20 cellular contexts compared by ENCODE assay signal in the genomic region with DNA sequence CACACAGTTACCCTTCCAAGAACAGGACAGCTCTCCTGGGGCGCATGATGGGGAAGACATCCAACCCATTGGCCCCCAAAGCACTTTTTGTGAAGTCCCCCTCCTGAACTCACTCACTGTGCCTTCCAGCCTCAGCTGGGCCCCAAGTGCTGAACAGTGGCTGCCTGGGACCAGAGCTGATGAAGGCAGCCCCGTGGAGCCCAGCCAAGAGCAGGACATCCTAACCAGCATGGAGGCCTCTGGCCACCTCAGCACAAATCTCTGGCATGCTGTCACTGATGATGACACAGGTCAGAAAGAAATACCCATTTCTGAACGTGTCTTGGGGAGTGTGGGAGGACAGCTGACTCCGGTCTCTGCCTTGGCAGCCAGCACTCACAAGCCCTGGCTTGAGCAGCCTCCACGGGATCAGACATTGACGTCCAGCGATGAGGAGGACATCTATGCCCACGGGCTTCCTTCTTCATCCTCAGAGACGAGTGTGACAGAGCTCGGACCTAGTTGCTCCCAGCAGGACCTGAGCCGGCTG.
"Had no signal": no experiment of that assay in that cellular context is flagged by ENCODE, and none has a peak within 500 bp of the region (broad histone marks: within the 10 kb centered on the region; RNA-seq: fewer than 3 reads in every experiment).

No MANE protein-coding gene starts in this region.

- ATAC-seq: activated CD4-positive, CD25-positive, alpha-beta regulatory T cell treated with anti-CD3 and anti-CD28 coated beads, Interleukin-2, amount 50 U/mL, for 24 hours; activated CD8-positive, alpha-beta T cell treated with anti-CD3 and anti-CD28 coated beads for 36 hours; activated T-cell treated with anti-CD3 and anti-CD28 coated beads, Interleukin-2, amount 50 U/mL, for 72 hours; K562; PC-3 had no signal

- H3K36me3 Mint-ChIP-seq: activated naive CD4-positive, alpha-beta T cell treated with anti-CD3 and anti-CD28 coated beads, Interleukin-2, amount 10 ng/mL, durations not matched to agents 7 days and 5 days; activated naive CD8-positive, alpha-beta T cell treated with anti-CD3 and anti-CD28 coated beads for 36 hours had no signal

- H3K4me3 Mint-ChIP-seq: activated CD8-positive, alpha-beta T cell treated with anti-CD3 and anti-CD28 coated beads for 36 hours; activated naive CD4-positive, alpha-beta T cell treated with anti-CD3 and anti-CD28 coated beads, Interleukin-2, amount 10 ng/mL, durations not matched to agents 7 days and 5 days; activated naive CD8-positive, alpha-beta T cell treated with anti-CD3 and anti-CD28 coated beads for 36 hours; activated T-cell treated with anti-CD3 and anti-CD28 coated beads, Interleukin-2, amount 50 U/mL, for 72 hours; T-helper 1 cell treated with Interleukin-12 subunit alpha and Interleukin-12 subunit beta and Interleukin-4 antibody, amounts not matched to agents 30 μg/mL and 1 μg/mL, for 36 hours had no signal

- H3K27ac Mint-ChIP-seq: activated CD8-positive, alpha-beta T cell treated with anti-CD3 and anti-CD28 coated beads for 36 hours; activated naive CD4-positive, alpha-beta T cell treated with anti-CD3 and anti-CD28 coated beads, Interleukin-2, amount 10 ng/mL, durations not matched to agents 7 days and 5 days; activated naive CD8-positive, alpha-beta T cell treated with anti-CD3 and anti-CD28 coated beads for 36 hours; activated T-cell treated with anti-CD3 and anti-CD28 coated beads, Interleukin-2, amount 50 U/mL, for 72 hours; activated T-helper 2 cell treated with anti-CD3 and anti-CD28 coated beads, Interferon-gamma antibody, Interleukin-2, Interleukin-4, amounts not matched to agents 10 μg/mL and 5 μg/mL and 100 μg/mL, durations not matched to agents 14 hours and 24 hours and 36 hours; T-helper 1 cell treated with Interleukin-12 subunit alpha and Interleukin-12 subunit beta and Interleukin-4 antibody, amounts not matched to agents 30 μg/mL and 1 μg/mL, for 36 hours had no signal

- H3K27ac ChIP-seq: brain microvascular endothelial cell had no signal

- DNase-seq: activated CD4-positive, alpha-beta T cell treated with anti-CD3 and anti-CD28 coated beads for 4 hours; activated CD8-positive, alpha-beta memory T cell treated with anti-CD3 and anti-CD28 coated beads, Interleukin-2, amount 50 U/mL, for 4 hours; activated CD8-positive, alpha-beta T cell treated with anti-CD3 and anti-CD28 coated beads for 36 hours; activated gamma-delta T cell treated with Interleukin-2 at 50 U/mL for 16 hours; activated naive CD4-positive, alpha-beta T cell treated with anti-CD3 and anti-CD28 coated beads, Interleukin-2, amount 10 ng/mL, durations not matched to agents 7 days and 5 days; activated naive CD8-positive, alpha-beta T cell treated with anti-CD3 and anti-CD28 coated beads for 36 hours; activated T-cell treated with anti-CD3 and anti-CD28 coated beads, Interleukin-2, amount 50 U/mL, for 72 hours; brain microvascular endothelial cell; Karpas-422; NCI-H1048; NCI-H146; NCI-H1930; NCI-H2107; NCI-H510A treated with DMSO at 0.1 percent for 48 hours; PC-3; SHP77 treated with DMSO at 0.1 percent for 48 hours had no signal

- H3K9me3 Mint-ChIP-seq: activated CD8-positive, alpha-beta T cell treated with anti-CD3 and anti-CD28 coated beads for 36 hours; activated naive CD4-positive, alpha-beta T cell treated with anti-CD3 and anti-CD28 coated beads, Interleukin-2, amount 10 ng/mL, durations not matched to agents 7 days and 5 days; activated naive CD8-positive, alpha-beta T cell treated with anti-CD3 and anti-CD28 coated beads for 36 hours; activated T-cell treated with anti-CD3 and anti-CD28 coated beads, Interleukin-2, amount 50 U/mL, for 72 hours; activated T-helper 2 cell treated with anti-CD3 and anti-CD28 coated beads, Interferon-gamma antibody, Interleukin-2, Interleukin-4, amounts not matched to agents 10 μg/mL and 5 μg/mL and 100 μg/mL, durations not matched to agents 14 hours and 24 hours and 36 hours; T-helper 1 cell treated with Interleukin-12 subunit alpha and Interleukin-12 subunit beta and Interleukin-4 antibody, amounts not matched to agents 30 μg/mL and 1 μg/mL, for 36 hours had no signal

- H3K27me3 ChIP-seq: brain microvascular endothelial cell had no signal

- H3K27me3 Mint-ChIP-seq: activated CD8-positive, alpha-beta T cell treated with anti-CD3 and anti-CD28 coated beads for 36 hours; activated naive CD4-positive, alpha-beta T cell treated with anti-CD3 and anti-CD28 coated beads, Interleukin-2, amount 10 ng/mL, durations not matched to agents 7 days and 5 days; activated naive CD8-positive, alpha-beta T cell treated with anti-CD3 and anti-CD28 coated beads for 36 hours had no signal

- H3K4me3 ChIP-seq: K562 had no signal
